23 cellular contexts compared by ENCODE assay signal in genomic region chr12:69719336-69720316, GRCh38. TPM values are rescaled to one million over a fixed set of nuclear protein-coding genes. Genes with fewer than 3 reads are reported as not detected.
DNase-seq lines count a peak whose midpoint lies in the region; ATAC-seq, FAIRE-seq and TF ChIP-seq lines count a peak whose summit lies in the region.
"Had no signal": no experiment of that assay in that cellular context is flagged by ENCODE, and none has a peak within 500 bp of the region (broad histone marks: within the 10 kb centered on the region; RNA-seq: fewer than 3 reads in every experiment).

No MANE protein-coding gene starts in this region.

- H3K4me1 ChIP-seq in endocrine pancreas (ENCODE audit: control insufficient read depth, insufficient read depth, low read length) (peaks cover 17% of the 10 kb centered on the region), small intestine (ENCODE audit: control insufficient read depth in 2 of 2, insufficient read depth in 1 of 2, low read depth in 1 of 2, low read length in 1 of 2) (peaks cover 2 to 3% of the 10 kb centered on the region in 2 donors)
- H3K4me1 ChIP-seq: tibial nerve had no signal

- H3K27me3 Mint-ChIP-seq in osteocyte (ENCODE audit: unreplicated experiment): no peaks in the 10 kb centered on the region
- peaks cover 19 to 32% of the 10 kb centered on the region in 2 donors for H3K27me3 Mint-ChIP-seq in effector memory CD8-positive, alpha-beta T cell
- H3K27me3 Mint-ChIP-seq: dendritic cell treated with granulocyte-macrophage colony-stimulating factor and Interleukin-4, amounts not matched to agents 40 ng/mL and 50 ng/mL, for 4 days had no signal

- no peak for FAIRE-seq in small intestine (lab: Jason Lieb, UNC)
- FAIRE-seq: D721Med, GM12878 had no signal

- peaks cover 9% of the 10 kb centered on the region for H3K4me1 Mint-ChIP-seq in osteocyte (ENCODE audit: unreplicated experiment)
- H3K4me1 Mint-ChIP-seq in effector memory CD8-positive, alpha-beta T cell (ENCODE audit: low read depth in 2 of 2): no peaks in the 10 kb centered on the region
- H3K4me1 Mint-ChIP-seq: immature natural killer cell; nephron progenitor cell; stimulated activated memory B cell treated with anti-CD40 and anti-IgM and Interleukin-4, amounts not matched to agents 10 μg/mL and 1 μg/mL and 100 μg/mL, for 72 hours had no signal

- H3K27me3 ChIP-seq in endocrine pancreas (ENCODE audit: control insufficient read depth, insufficient read depth, low read length) (no peaks in the 10 kb centered on the region), small intestine (ENCODE audit: control insufficient read depth in 2 of 2, insufficient read depth in 2 of 2, low read length in 2 of 2) (no peaks in the 10 kb centered on the region)
- H3K27me3 ChIP-seq: BLaER1, brain microvascular endothelial cell, tibial nerve had no signal

- peak overlapping the region; percentile 17 for H3K27ac Mint-ChIP-seq in osteocyte (ENCODE audit: unreplicated experiment)
- no peak overlapping the region for H3K27ac Mint-ChIP-seq in effector memory CD8-positive, alpha-beta T cell
- H3K27ac Mint-ChIP-seq: activated naive CD8-positive, alpha-beta T cell treated with anti-CD3 and anti-CD28 coated beads for 36 hours; dendritic cell treated with granulocyte-macrophage colony-stimulating factor and Interleukin-4, amounts not matched to agents 40 ng/mL and 50 ng/mL, for 4 days; immature natural killer cell; nephron progenitor cell; stimulated activated memory B cell treated with anti-CD40 and anti-IgM and Interleukin-4, amounts not matched to agents 10 μg/mL and 1 μg/mL and 100 μg/mL, for 72 hours; T-helper 2 cell treated with Interferon-gamma antibody and Interleukin-4, amounts not matched to agents 5 μg/mL and 100 μg/mL, for 36 hours had no signal

- no peak overlapping the region for H3K9ac ChIP-seq in endocrine pancreas (ENCODE audit: control insufficient read depth, insufficient read depth, low read length)
- H3K9ac ChIP-seq: BLaER1 had no signal

- no peak overlapping the region for H3K27ac ChIP-seq in small intestine (ENCODE audit: low read depth in 1 of 2, low read length in 1 of 2)
- H3K27ac ChIP-seq: BLaER1, brain microvascular endothelial cell, tibial nerve had no signal

- H3K9me3 ChIP-seq in endocrine pancreas (ENCODE audit: control insufficient read depth, low read length): no peaks in the 10 kb centered on the region
- H3K9me3 ChIP-seq in small intestine (ENCODE audit: control insufficient read depth, low read depth): no peaks in the 10 kb centered on the region
- H3K9me3 ChIP-seq: BLaER1 had no signal

- no peak for ATAC-seq in effector memory CD8-positive, alpha-beta T cell (replicated peaks)
- ATAC-seq: activated CD4-positive, CD25-positive, alpha-beta regulatory T cell treated with anti-CD3 and anti-CD28 coated beads, Interleukin-2, amount 50 U/mL, for 24 hours; GM12878; stimulated activated memory B cell treated with anti-CD40 and anti-IgM and Interleukin-4, amounts not matched to agents 10 μg/mL and 1 μg/mL and 100 μg/mL, for 72 hours had no signal

- no peak for TF ChIP-seq CTCF in osteocyte (IDR thresholded peaks at IDR 0.05)

- no peaks in the 10 kb centered on the region for H3K36me3 Mint-ChIP-seq in osteocyte (ENCODE audit: unreplicated experiment)
- H3K36me3 Mint-ChIP-seq in effector memory CD8-positive, alpha-beta T cell (ENCODE audit: insufficient read depth): no peaks in the 10 kb centered on the region
- H3K36me3 Mint-ChIP-seq: activated naive CD8-positive, alpha-beta T cell treated with anti-CD3 and anti-CD28 coated beads for 36 hours; immature natural killer cell; stimulated activated memory B cell treated with anti-CD40 and anti-IgM and Interleukin-4, amounts not matched to agents 10 μg/mL and 1 μg/mL and 100 μg/mL, for 72 hours had no signal

- no peak overlapping the region for H3K4me3 Mint-ChIP-seq in osteocyte (ENCODE audit: unreplicated experiment)
- no peak overlapping the region for H3K4me3 Mint-ChIP-seq in effector memory CD8-positive, alpha-beta T cell
- H3K4me3 Mint-ChIP-seq: activated naive CD8-positive, alpha-beta T cell treated with anti-CD3 and anti-CD28 coated beads for 36 hours; dendritic cell treated with granulocyte-macrophage colony-stimulating factor and Interleukin-4, amounts not matched to agents 40 ng/mL and 50 ng/mL, for 4 days; immature natural killer cell; nephron progenitor cell; stimulated activated memory B cell treated with anti-CD40 and anti-IgM and Interleukin-4, amounts not matched to agents 10 μg/mL and 1 μg/mL and 100 μg/mL, for 72 hours; T-helper 2 cell treated with Interferon-gamma antibody and Interleukin-4, amounts not matched to agents 5 μg/mL and 100 μg/mL, for 36 hours had no signal

- H3K9me3 Mint-ChIP-seq in osteocyte (ENCODE audit: unreplicated experiment): peaks cover 6% of the 10 kb centered on the region
- no peaks in the 10 kb centered on the region for H3K9me3 Mint-ChIP-seq in effector memory CD8-positive, alpha-beta T cell
- H3K9me3 Mint-ChIP-seq: dendritic cell treated with granulocyte-macrophage colony-stimulating factor and Interleukin-4, amounts not matched to agents 40 ng/mL and 50 ng/mL, for 4 days; immature natural killer cell; T-helper 2 cell treated with Interferon-gamma antibody and Interleukin-4, amounts not matched to agents 5 μg/mL and 100 μg/mL, for 36 hours had no signal

- H3K36me3 ChIP-seq in endocrine pancreas (ENCODE audit: control insufficient read depth, insufficient read depth, low read length) (peaks cover 3% of the 10 kb centered on the region), small intestine (ENCODE audit: control insufficient read depth in 2 of 2, insufficient read depth in 2 of 2, low read length in 2 of 2) (no peaks in the 10 kb centered on the region)
- H3K36me3 ChIP-seq: BLaER1, brain microvascular endothelial cell, tibial nerve had no signal

- peak; percentile 41 for DNase-seq in NCI-H146 treated with DMSO at 0.1 percent for 48 hours (lab: John Stamatoyannopoulos, UW; ENCODE audit: unreplicated experiment)
- no peak for DNase-seq in NCI-H146 (lab: John Stamatoyannopoulos, UW)
- peak; percentile 71 to 75 for DNase-seq in NCI-H1930 (lab: John Stamatoyannopoulos, UW)
- no peak for DNase-seq in osteocyte (ENCODE audit: extremely low spot score, unreplicated experiment)
- no peak for DNase-seq in small intestine
- DNase-seq in effector memory CD8-positive, alpha-beta T cell: no peak
- no peak for DNase-seq in hippocampal formation (lab: John Stamatoyannopoulos, UW)
- DNase-seq: activated naive CD8-positive, alpha-beta T cell treated with anti-CD3 and anti-CD28 coated beads for 36 hours; brain microvascular endothelial cell; GF-D8; immature natural killer cell; NCI-H1694; nephron progenitor cell had no signal

- H3K4me3 ChIP-seq in endocrine pancreas (ENCODE audit: control insufficient read depth, insufficient read depth, low read length) (peak overlapping the region; percentile 26), small intestine (ENCODE audit: low read depth in 1 of 2, low read length in 2 of 2) (no peak overlapping the region)
- H3K4me3 ChIP-seq: BLaER1, GM12878, tibial nerve had no signal

- 50 to 79% (median 67%) methylated on average over 1 of the region's 1 CpG for WGBS in small intestine, 3 donors

RNA-seq across cellular contexts. Expression of gene RAB3IP, which starts 19.0 kb away (rescaled TPM):
- total RNA-seq in osteocyte: 16.5 and 16.9 TPM in 2 replicates
- polyA plus RNA-seq in small intestine: 10 to 100 TPM; 26.5 to 60.2 (median 39.7) TPM

RNA-seq across cellular contexts. Expression of gene BEST3, which starts 20.5 kb away (rescaled TPM):
- total RNA-seq in osteocyte: 0.11 and 0.55 TPM in 2 replicates
- under 1 TPM in 1 of 3 donors, not detected in 2; 0.60 TPM for polyA plus RNA-seq in small intestine
- total RNA-seq: activated naive CD8-positive, alpha-beta T cell treated with anti-CD3 and anti-CD28 coated beads for 36 hours; GM12878; tibial nerve had no signal
- polyA plus RNA-seq: esophagus, GM12878, immature natural killer cell had no signal

Comparison
In these comparisons a context has a peak if more than half of its experiments do, and no peak if none do; other contexts are left out.
1. DNase-seq: peak in NCI-H146 treated with DMSO at 0.1 percent for 48 hours (single experiment) and NCI-H1930 (2 of 2); none in NCI-H146 (single experiment), osteocyte (single experiment), small intestine (single experiment), effector memory CD8-positive, alpha-beta T cell (0 of 3) and hippocampal formation (0 of 2).